Comparison of ENCODE assay signal across 13 cellular contexts in the genomic region with DNA sequence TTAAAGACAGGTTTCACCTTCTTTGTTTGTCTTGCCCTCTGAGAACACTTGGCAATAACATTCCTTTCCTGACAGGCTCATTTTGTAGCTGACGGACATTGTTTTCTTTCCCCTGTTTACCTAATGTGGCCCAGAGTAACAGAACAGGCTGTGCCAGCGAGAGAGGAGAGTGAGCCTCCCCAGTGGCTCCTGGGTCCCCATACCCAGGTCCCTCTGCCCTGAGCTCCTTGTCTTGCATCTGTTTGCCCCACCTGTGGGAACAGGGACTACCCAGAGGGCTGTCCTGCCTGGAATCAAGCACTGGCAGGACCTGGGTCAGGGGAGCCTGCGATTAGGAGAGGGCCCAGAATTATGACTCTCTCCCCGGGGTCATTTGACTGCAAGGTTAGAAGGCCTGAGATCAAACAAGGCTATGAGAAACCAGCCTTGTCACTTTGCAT.
DNase-seq lines count a peak whose midpoint lies in the region; ATAC-seq and TF ChIP-seq lines count a peak whose summit lies in the region.
"Had no signal": no experiment of that assay in that cellular context is flagged by ENCODE, and none has a peak within 500 bp of the region (broad histone marks: within the 10 kb centered on the region; RNA-seq: fewer than 3 reads in every experiment).

No MANE protein-coding gene starts in this region.

- in situ Hi-C loops in T47D (cut with HindIII; ENCODE audit: low pct_unique_long_range_greater_than_20kb, low sequenced_read_pairs), result no loop called here

- H3K4me1 ChIP-seq in effector memory CD4-positive, alpha-beta T cell (ENCODE audit: control insufficient read depth, insufficient read depth, low read length, poor library complexity, severe bottlenecking), result peaks cover 6% of the 10 kb centered on the region

- H3K27me3 ChIP-seq in effector memory CD4-positive, alpha-beta T cell (replicated peaks; ENCODE audit: control insufficient read depth, insufficient read depth, low read length, poor library complexity, severe bottlenecking), result no peaks in the 10 kb centered on the region

- H3K4me3 Mint-ChIP-seq in progenitor cell of endocrine pancreas (ENCODE audit: low read depth), result no peak overlapping the region

- no peaks in the 10 kb centered on the region for H3K36me3 ChIP-seq in effector memory CD4-positive, alpha-beta T cell (ENCODE audit: control insufficient read depth, insufficient read depth, low read length)

- peaks cover 41% of the 10 kb centered on the region for H3K4me1 Mint-ChIP-seq in progenitor cell of endocrine pancreas (ENCODE audit: low read depth)

- no peak for ATAC-seq in HG03196 (IDR thresholded peaks at IDR 0.05; ENCODE audit: unreplicated experiment)
- ATAC-seq in HG03135 (IDR thresholded peaks at IDR 0.05; ENCODE audit: unreplicated experiment), result no peak

- DNase-seq in Ammon's horn (ENCODE audit: low spot score), result peak; percentile 45
- DNase-seq in T47D (ENCODE audit: low read depth in 1 of 2, low spot score in 1 of 2), result peak; percentile 75 to 97
- peak; percentile 46 for DNase-seq in left kidney (ENCODE audit: low read depth, low spot score)
- DNase-seq in progenitor cell of endocrine pancreas (ENCODE audit: low spot score, unreplicated experiment), result no peak
- no peak for DNase-seq in GM20000 (ENCODE audit: low spot score)
- DNase-seq in effector memory CD4-positive, alpha-beta T cell, result no peak
- DNase-seq: activated naive CD4-positive, alpha-beta T cell treated with anti-CD3 and anti-CD28 coated beads, Interleukin-2, amount 50 U/mL, for 16 hours; DMS 273 treated with DMSO at 0.1 percent for 48 hours; NCI-H2227 treated with DMSO at 0.1 percent for 48 hours; small intestine; SW 1271 had no signal

- no peak overlapping the region for H3K4me3 ChIP-seq in effector memory CD4-positive, alpha-beta T cell (ENCODE audit: insufficient read depth, low read depth, low read length, poor library complexity, severe bottlenecking)

- no peak for TF ChIP-seq CTCF in progenitor cell of endocrine pancreas (IDR thresholded peaks at IDR 0.05; ENCODE audit: unreplicated experiment)
- TF ChIP-seq CTCF in GM20000 (IDR thresholded peaks at IDR 0.05; ENCODE audit: extremely low read depth, missing control alignments), result no peak

- peaks cover 2% of the 10 kb centered on the region for H3K36me3 Mint-ChIP-seq in progenitor cell of endocrine pancreas (ENCODE audit: insufficient read depth)

- H3K27ac Mint-ChIP-seq in progenitor cell of endocrine pancreas, result peak overlapping the region; percentile 91

- no peaks in the 10 kb centered on the region for H3K9me3 Mint-ChIP-seq in progenitor cell of endocrine pancreas (ENCODE audit: low read depth)

- no peaks in the 10 kb centered on the region for H3K27me3 Mint-ChIP-seq in progenitor cell of endocrine pancreas

- H3K9me3 ChIP-seq in effector memory CD4-positive, alpha-beta T cell (ENCODE audit: control insufficient read depth, low read length), result no peaks in the 10 kb centered on the region

- no peak overlapping the region for H3K27ac ChIP-seq in effector memory CD4-positive, alpha-beta T cell (ENCODE audit: insufficient read depth, low read length, poor library complexity, severe bottlenecking)

Comparison
In these comparisons a context has a peak if more than half of its experiments do, and no peak if none do; other contexts are left out.
1. DNase-seq: peak in Ammon's horn (single experiment), T47D (2 of 2) and left kidney (single experiment); none in progenitor cell of endocrine pancreas (single experiment), GM20000 (single experiment) and effector memory CD4-positive, alpha-beta T cell (0 of 3).